8 cellular contexts compared by ENCODE assay signal in genomic region chr1:32702599-32703478, GRCh38. TPM values are rescaled to one million over a fixed set of nuclear protein-coding genes. Genes with fewer than 3 reads are reported as not detected.
DNase-seq lines count a peak whose midpoint lies in the region; ATAC-seq and TF ChIP-seq lines count a peak whose summit lies in the region.

Gene SYNC, minus strand, starts transcription at chr1:32702770. Its CDS starts 110 bp downstream, at chr1:32702660.

- TF ChIP-seq CTCF in glutamatergic neuron (IDR thresholded peaks at IDR 0.05; ENCODE audit: partially characterized antibody, unreplicated experiment): no peak
- TF ChIP-seq CTCF in omental fat pad (IDR thresholded peaks at IDR 0.05): no peak

- no peaks in the 10 kb centered on the region for H3K9me3 Mint-ChIP-seq in activated naive CD8-positive, alpha-beta T cell treated with anti-CD3 and anti-CD28 coated beads for 36 hours
- H3K9me3 Mint-ChIP-seq in glutamatergic neuron (ENCODE audit: unreplicated experiment): peaks cover 3% of the 10 kb centered on the region

- H3K36me3 Mint-ChIP-seq in activated naive CD8-positive, alpha-beta T cell treated with anti-CD3 and anti-CD28 coated beads for 36 hours: no peaks in the 10 kb centered on the region
- H3K36me3 Mint-ChIP-seq in glutamatergic neuron (ENCODE audit: unreplicated experiment): no peaks in the 10 kb centered on the region

- ATAC-seq in omental fat pad (ENCODE audit: low FRiP score): peak; percentile 22
- no peak for ATAC-seq in GM18858 (IDR thresholded peaks at IDR 0.05; ENCODE audit: unreplicated experiment)
- ATAC-seq in GM21737 (IDR thresholded peaks at IDR 0.05; ENCODE audit: unreplicated experiment): no peak

- peak within 1 kb of the TSS; percentile 14 for H3K4me3 Mint-ChIP-seq in activated naive CD8-positive, alpha-beta T cell treated with anti-CD3 and anti-CD28 coated beads for 36 hours
- peak within 1 kb of the TSS; percentile 89 for H3K4me3 Mint-ChIP-seq in glutamatergic neuron (ENCODE audit: unreplicated experiment)

- H3K27ac Mint-ChIP-seq in activated naive CD8-positive, alpha-beta T cell treated with anti-CD3 and anti-CD28 coated beads for 36 hours: no peak within 1 kb of the TSS
- peak within 1 kb of the TSS; percentile 22 for H3K27ac Mint-ChIP-seq in glutamatergic neuron (ENCODE audit: unreplicated experiment)

- DNase-seq in CD1c-positive myeloid dendritic cell (ENCODE audit: extremely low spot score) (peak; percentile 37), HS-27A (ENCODE audit: low read depth) (peak; percentile 60), glutamatergic neuron (peak; percentile 44), omental fat pad (ENCODE audit: low spot score) (no peak), activated gamma-delta T cell (lab: John Stamatoyannopoulos, UW) (no peak)
- peak; percentile 38 for DNase-seq in activated naive CD8-positive, alpha-beta T cell treated with anti-CD3 and anti-CD28 coated beads for 36 hours

- peaks cover 41% of the 10 kb centered on the region for H3K27me3 Mint-ChIP-seq in activated naive CD8-positive, alpha-beta T cell treated with anti-CD3 and anti-CD28 coated beads for 36 hours
- peaks cover 6% of the 10 kb centered on the region for H3K27me3 Mint-ChIP-seq in glutamatergic neuron (ENCODE audit: unreplicated experiment)

- peaks cover 8% of the 10 kb centered on the region for H3K4me1 Mint-ChIP-seq in activated naive CD8-positive, alpha-beta T cell treated with anti-CD3 and anti-CD28 coated beads for 36 hours
- H3K4me1 Mint-ChIP-seq in glutamatergic neuron (ENCODE audit: low read depth, unreplicated experiment): peaks cover 12% of the 10 kb centered on the region

RNA-seq across cellular contexts. Expression of gene SYNC, which starts in this region (rescaled TPM):
- not detected for total RNA-seq in activated naive CD8-positive, alpha-beta T cell treated with anti-CD3 and anti-CD28 coated beads for 36 hours
- total RNA-seq in glutamatergic neuron (ENCODE audit: unreplicated experiment) (1.1 TPM), omental fat pad (10 to 100 TPM; 14.8 to 27.4 (median 22.1) TPM)

Comparison
In these comparisons a context has a peak if more than half of its experiments do, and no peak if none do; other contexts are left out.
1. Peak in DNase-seq in activated naive CD8-positive, alpha-beta T cell treated with anti-CD3 and anti-CD28 coated beads for 36 hours; RNA of the gene not detected or under 1 TPM.
2. DNase-seq: peak in CD1c-positive myeloid dendritic cell (single experiment), HS-27A (single experiment) and glutamatergic neuron (single experiment); none in omental fat pad (single experiment) and activated gamma-delta T cell (single experiment).